In the genomic region with DNA sequence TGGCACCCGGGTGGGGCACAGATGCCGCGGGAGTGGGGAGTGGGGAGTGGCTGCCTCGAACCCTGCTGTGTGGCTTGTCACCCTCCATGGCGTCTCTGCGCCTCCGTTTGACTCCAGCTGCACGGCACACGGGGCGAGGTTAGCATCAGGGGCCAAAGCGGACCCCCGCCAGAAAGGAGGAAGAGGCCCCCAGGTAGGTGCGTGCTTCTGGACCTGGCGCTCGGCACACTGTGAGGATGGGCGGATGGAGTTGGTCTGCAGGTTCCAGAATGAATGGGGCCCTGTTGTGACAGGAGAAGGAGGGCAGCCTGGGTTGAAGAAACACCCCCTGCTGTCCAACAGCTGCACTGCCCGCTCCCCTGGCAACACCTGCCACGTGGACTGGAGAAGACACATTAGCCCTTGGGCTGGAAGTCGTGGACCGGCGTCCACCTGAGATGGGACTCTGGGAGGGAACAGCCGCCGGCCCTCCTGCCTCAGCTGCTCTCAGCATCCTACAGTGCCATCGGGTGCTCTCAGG, we compare ENCODE assay signal across 9 cellular contexts. TPM values are rescaled to one million over a fixed set of nuclear protein-coding genes. Genes with fewer than 3 reads are reported as not detected.
DNase-seq lines count a peak whose midpoint lies in the region; ATAC-seq and TF ChIP-seq lines count a peak whose summit lies in the region.
"Had no signal": no experiment of that assay in that cellular context is flagged by ENCODE, and none has a peak within 500 bp of the region (broad histone marks: within the 10 kb centered on the region; RNA-seq: fewer than 3 reads in every experiment).

No MANE protein-coding gene starts in this region.

- no peak for TF ChIP-seq EP300 in SK-N-SH (IDR thresholded peaks at IDR 0.05; ENCODE audit: borderline replicate concordance in 1 of 2, low read depth in 1 of 2, low read length in 1 of 2)

- H4K20me1 ChIP-seq in SK-N-SH (ENCODE audit: insufficient read depth) (no peaks in the 10 kb centered on the region), hepatocyte (ENCODE audit: insufficient read depth, poor library complexity, severe bottlenecking) (no peaks in the 10 kb centered on the region)

- peak; percentile 33 for DNase-seq in stimulated activated CD4-positive, alpha-beta T cell treated with anti-CD3 and anti-CD28 coated beads, Interleukin-15, amount 100 ng/mL, for 24 hours
- no peak for DNase-seq in stimulated activated CD4-positive, alpha-beta T cell treated with anti-CD3 and anti-CD28 coated beads, Interleukin-4, amount 100 ng/mL, for 24 hours
- DNase-seq in SK-N-SH: peak; percentile 74
- DNase-seq in hepatocyte (ENCODE audit: low spot score): peak; percentile 24
- no peak for DNase-seq in upper lobe of right lung
- DNase-seq in DMS79 (lab: John Stamatoyannopoulos, UW): no peak
- no peak for DNase-seq in NCI-H2171 treated with DMSO at 0.1 percent for 48 hours (lab: John Stamatoyannopoulos, UW)
- DNase-seq in omental fat pad (ENCODE audit: low spot score): no peak
- DNase-seq: NCI-H526 treated with DMSO at 0.1 percent for 48 hours had no signal

- H3K27ac ChIP-seq in SK-N-SH (ENCODE audit: low read depth in 2 of 2, low read length in 1 of 2): peak overlapping the region in 1 of 2 experiments; percentile 93; a peak in 2 of 4 replicates
- no peak overlapping the region for H3K27ac ChIP-seq in hepatocyte
- peak overlapping the region; percentile 90 for H3K27ac ChIP-seq in upper lobe of right lung

- POLR2A ChIA-PET in SK-N-SH (lab: Yijun Ruan, JAX): interaction anchor here (2.3 kb wide), 1 partner anchor 9 kb away, joined by 13 read pairs; the partner anchor contains the start of gene FASN

- H3K79me2 ChIP-seq in SK-N-SH (ENCODE audit: insufficient read depth) (no peaks in the 10 kb centered on the region), hepatocyte (no peaks in the 10 kb centered on the region)

- peaks cover 11 to 51% of the 10 kb centered on the region in 2 experiments; a peak in 3 of 4 replicates for H3K4me1 ChIP-seq in SK-N-SH (ENCODE audit: control insufficient read depth in 1 of 2, insufficient read depth in 2 of 2, low read depth in 1 of 2, low read length in 1 of 2)
- peaks cover 44% of the 10 kb centered on the region for H3K4me1 ChIP-seq in hepatocyte (ENCODE audit: insufficient read depth)
- peaks cover 44% of the 10 kb centered on the region for H3K4me1 ChIP-seq in upper lobe of right lung

- peak; percentile 24; the same call in 1 of the 2 replicates for TF ChIP-seq RAD21 in SK-N-SH (IDR thresholded peaks at IDR 0.05; ENCODE audit: low read length)

- TF ChIP-seq CTCF in SK-N-SH (IDR thresholded peaks at IDR 0.05): peak; percentile 34; the same call in 1 of the 2 replicates
- TF ChIP-seq CTCF in hepatocyte (IDR thresholded peaks at IDR 0.05; ENCODE audit: poor library complexity): no peak
- TF ChIP-seq CTCF in upper lobe of right lung (IDR thresholded peaks at IDR 0.05): peak; percentile 13
- TF ChIP-seq CTCF in omental fat pad (IDR thresholded peaks at IDR 0.05): no peak

- H3K27me3 ChIP-seq in SK-N-SH (ENCODE audit: insufficient read depth): no peaks in the 10 kb centered on the region
- H3K27me3 ChIP-seq in hepatocyte: no peaks in the 10 kb centered on the region
- no peaks in the 10 kb centered on the region for H3K27me3 ChIP-seq in upper lobe of right lung

- H3K9me3 ChIP-seq in SK-N-SH (no peaks in the 10 kb centered on the region), hepatocyte (ENCODE audit: low read depth) (no peaks in the 10 kb centered on the region), upper lobe of right lung (no peaks in the 10 kb centered on the region)

- CTCF ChIA-PET in SK-N-SH (lab: Yijun Ruan, JAX): interaction anchor here (0.6 to 5.2 kb wide), 14 partner anchors 9 to 147 kb away, joined by 3 to 45 read pairs (median 8); partner anchors contain the start of genes FASN, NOTUM and RAC3

- H3K9me2 ChIP-seq in SK-N-SH (no peaks in the 10 kb centered on the region), hepatocyte (replicated peaks; ENCODE audit: insufficient read depth) (no peaks in the 10 kb centered on the region)

- no peak overlapping the region for H3K4me3 ChIP-seq in SK-N-SH (ENCODE audit: low read depth in 2 of 2, low read length in 1 of 2)
- no peak overlapping the region for H3K4me3 ChIP-seq in hepatocyte
- H3K4me3 ChIP-seq in upper lobe of right lung: no peak overlapping the region

- H3F3A ChIP-seq in SK-N-SH (replicated peaks; ENCODE audit: insufficient read depth): peaks cover 7% of the 10 kb centered on the region

- ATAC-seq in upper lobe of right lung (no peak), omental fat pad (ENCODE audit: low FRiP score) (no peak)

- 98% methylated on average over 20 of the region's 24 CpGs for WGBS in SK-N-SH (ENCODE audit: low lambda C conversion rate)
- WGBS in hepatocyte (ENCODE audit: low lambda C conversion rate, missing lambda C conversion rate): 90% methylated on average over 22 of the region's 24 CpGs

- H2AFZ ChIP-seq in SK-N-SH (ENCODE audit: low read depth): no peak overlapping the region
- no peak overlapping the region for H2AFZ ChIP-seq in hepatocyte

- intact Hi-C loops in upper lobe of right lung (cut with DNase I): no loop called here

- H3K9ac ChIP-seq in SK-N-SH: no peak overlapping the region

- H3K4me2 ChIP-seq in SK-N-SH: no peak overlapping the region
- no peak overlapping the region for H3K4me2 ChIP-seq in hepatocyte

- H3K36me3 ChIP-seq in SK-N-SH (replicated peaks in 1 of 2; ENCODE audit: control insufficient read depth in 1 of 2, insufficient read depth in 2 of 2, low read length in 1 of 2): peaks cover 2 to 12% of the 10 kb centered on the region in 2 experiments
- no peaks in the 10 kb centered on the region for H3K36me3 ChIP-seq in hepatocyte (replicated peaks; ENCODE audit: insufficient read depth, low read depth)
- H3K36me3 ChIP-seq in upper lobe of right lung: no peaks in the 10 kb centered on the region

TF ChIP-seq in SK-N-SH, 30 proteins besides CTCF, POLR2A, EP300 and RAD21:
- TF ChIP-seq TEAD4 (IDR thresholded peaks at IDR 0.05; ENCODE audit: borderline replicate concordance, insufficient read depth): no peak
- peak; percentile 52; the same call in 1 of the 2 replicates for TF ChIP-seq MXI1 (IDR thresholded peaks at IDR 0.05; ENCODE audit: low read depth, low read length)

RNA-seq across cellular contexts. Expression of gene FASN, which starts 9.4 kb away (rescaled TPM):
- polyA plus RNA-seq in SK-N-SH (2012; rRNA removed) (28.1 and 55.1 TPM in 2 replicates), hepatocyte (71.5 and 77.6 TPM in 2 replicates)
- 15.2 and 34.0 TPM in 2 replicates for polyA plus RNA-seq in SK-N-SH (2012; cell fraction: cytosol; rRNA removed)
- 174 and 219 TPM in 2 replicates for polyA plus RNA-seq in SK-N-SH (2012; cell fraction: nucleus; rRNA removed)
- total RNA-seq in hepatocyte (67.2 and 118 TPM in 2 replicates), upper lobe of right lung (432 TPM), omental fat pad (1,000 to 10,000 TPM in 1 of 4 donors, 100 to 1,000 TPM in 3; 313 to 1,522 (median 467) TPM)

RNA-seq across cellular contexts. Expression of gene DUS1L, which starts 41.8 kb away (rescaled TPM):
- polyA plus RNA-seq in SK-N-SH (2012; rRNA removed): 144 and 163 TPM in 2 replicates
- 57.9 and 78.7 TPM in 2 replicates for polyA plus RNA-seq in SK-N-SH (2012; cell fraction: cytosol; rRNA removed)
- polyA plus RNA-seq in SK-N-SH (2012; cell fraction: nucleus; rRNA removed): 1,198 and 1,537 TPM in 2 replicates
- total RNA-seq in hepatocyte: 71.5 and 71.9 TPM in 2 replicates
- polyA plus RNA-seq in hepatocyte: 160 and 202 TPM in 2 replicates
- 82.4 TPM for total RNA-seq in upper lobe of right lung
- 10 to 100 TPM; 58.1 to 90.3 (median 85.7) TPM for total RNA-seq in omental fat pad

RNA-seq across cellular contexts. Expression of gene GPS1, which starts 55.7 kb away (rescaled TPM):
- polyA plus RNA-seq in SK-N-SH (2012; rRNA removed) (264 and 272 TPM in 2 replicates), hepatocyte (160 and 167 TPM in 2 replicates)
- 79.9 and 147 TPM in 2 replicates for polyA plus RNA-seq in SK-N-SH (2012; cell fraction: cytosol; rRNA removed)
- polyA plus RNA-seq in SK-N-SH (2012; cell fraction: nucleus; rRNA removed): 584 and 643 TPM in 2 replicates
- total RNA-seq in hepatocyte (101 and 124 TPM in 2 replicates), upper lobe of right lung (78.0 TPM), omental fat pad (10 to 100 TPM; 67.3 to 86.8 (median 81.4) TPM)

RNA-seq across cellular contexts. Expression of gene RFNG, which starts 55.8 kb away (rescaled TPM):
- polyA plus RNA-seq in SK-N-SH (2012; rRNA removed) (54.4 and 68.6 TPM in 2 replicates), hepatocyte (109 and 118 TPM in 2 replicates)
- 22.9 and 37.2 TPM in 2 replicates for polyA plus RNA-seq in SK-N-SH (2012; cell fraction: cytosol; rRNA removed)
- 329 and 368 TPM in 2 replicates for polyA plus RNA-seq in SK-N-SH (2012; cell fraction: nucleus; rRNA removed)
- total RNA-seq in hepatocyte (39.6 and 43.2 TPM in 2 replicates), upper lobe of right lung (38.5 TPM), omental fat pad (10 to 100 TPM; 20.2 to 51.3 (median 32.0) TPM)

Comparison
In these comparisons a context has a peak if more than half of its experiments do, and no peak if none do; other contexts are left out.
1. DNase-seq: peak in stimulated activated CD4-positive, alpha-beta T cell treated with anti-CD3 and anti-CD28 coated beads, Interleukin-15, amount 100 ng/mL, for 24 hours (single experiment), SK-N-SH (single experiment) and hepatocyte (single experiment); none in stimulated activated CD4-positive, alpha-beta T cell treated with anti-CD3 and anti-CD28 coated beads, Interleukin-4, amount 100 ng/mL, for 24 hours (single experiment), upper lobe of right lung (single experiment), DMS79 (single experiment), NCI-H2171 treated with DMSO at 0.1 percent for 48 hours (single experiment) and omental fat pad (single experiment).
2. CTCF ChIP-seq: peak in SK-N-SH (single experiment) and upper lobe of right lung (single experiment); none in hepatocyte (single experiment) and omental fat pad (0 of 3).